In the genomic region with DNA sequence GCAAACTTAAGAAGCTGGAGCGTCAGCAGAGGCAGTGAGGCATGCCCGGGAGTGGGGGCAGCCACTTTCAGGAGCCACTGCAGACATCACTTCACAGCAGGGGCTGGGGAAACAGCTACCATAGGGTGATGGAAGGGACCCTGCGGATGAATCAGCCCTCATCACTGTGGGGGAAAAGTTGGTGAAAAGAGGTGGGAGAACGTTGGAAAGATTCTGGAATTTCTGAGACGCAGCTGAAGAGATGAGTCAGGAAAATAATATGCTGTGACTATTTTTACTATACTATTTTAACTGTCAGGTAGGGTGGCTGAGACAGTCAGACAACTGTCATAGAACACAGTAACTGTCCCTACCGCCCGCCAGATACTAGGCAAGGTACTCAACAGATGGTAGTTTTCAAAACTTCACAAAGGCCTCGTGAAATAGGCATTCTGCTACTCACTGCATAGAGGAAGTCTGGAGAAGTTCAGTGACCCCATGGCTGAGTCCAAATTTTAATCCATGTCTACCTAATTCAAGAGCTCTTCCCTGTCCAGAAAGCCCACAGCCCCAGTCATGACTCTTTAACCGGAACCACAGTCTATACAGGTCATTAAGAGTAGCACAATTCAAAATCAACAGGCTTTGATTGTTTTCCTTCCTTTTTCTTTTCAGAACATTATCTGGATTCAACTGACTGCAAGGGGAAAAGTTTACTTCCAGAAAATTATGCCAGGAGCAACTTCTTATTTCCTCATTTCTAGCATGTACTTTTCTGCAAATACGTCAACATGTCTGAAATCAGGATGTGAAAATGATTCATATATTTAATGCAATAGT, we compare ENCODE assay signal across 12 cellular contexts. TPM values are rescaled to one million over a fixed set of nuclear protein-coding genes. Genes with fewer than 3 reads are reported as not detected.
A peak's percentile ranks its signal among the peaks of the same experiment; 100 is the strongest.
DNase-seq lines count a peak whose midpoint lies in the region; ATAC-seq and TF ChIP-seq lines count a peak whose summit lies in the region.
"Had no signal": no experiment of that assay in that cellular context is flagged by ENCODE, and none has a peak within 500 bp of the region (broad histone marks: within the 10 kb centered on the region; RNA-seq: fewer than 3 reads in every experiment).

No MANE protein-coding gene starts in this region.

- no peaks in the 10 kb centered on the region for H4K20me1 ChIP-seq in H9 (ENCODE audit: control insufficient read depth, insufficient read depth, insufficient read length)

- H2BK12ac ChIP-seq in H9 (ENCODE audit: insufficient read length, low read depth, low read length) = no peak overlapping the region

- no peak overlapping the region for H3K4me3 ChIP-seq in skeletal muscle cell (ENCODE audit: low read depth, low read length)

- no peak overlapping the region for H2AK5ac ChIP-seq in H9 (ENCODE audit: insufficient read length, low read length)

- H4K8ac ChIP-seq in H9 (replicated peaks; ENCODE audit: insufficient read length, low read depth, low read length) = no peak overlapping the region

- no peak overlapping the region for H2BK20ac ChIP-seq in H9 (ENCODE audit: low read depth, low read length, poor library complexity, severe bottlenecking)

- no peak overlapping the region; the same call in 1 of the 2 replicates for H3K14ac ChIP-seq in H9 (ENCODE audit: insufficient read depth, low read length)

- TF ChIP-seq CTCF in H9 (conservative IDR thresholded peaks at IDR 0.05) (no peak), WTC11 (IDR thresholded peaks at IDR 0.05) (no peak)

- H2BK15ac ChIP-seq in H9 (ENCODE audit: low read depth, low read length) = no peak overlapping the region

- H3K27ac Mint-ChIP-seq in H9 (peak overlapping the region in 2 of 3 experiments; percentile 86 to 91; a peak in 1 of 7 replicates), WTC11 (peak overlapping the region; percentile 83; the same call in 1 of the 2 replicates)
- H3K27ac Mint-ChIP-seq in T-helper 2 cell treated with Interferon-gamma antibody and Interleukin-4, amounts not matched to agents 5 μg/mL and 100 μg/mL, for 36 hours = no peak overlapping the region
- H3K27ac Mint-ChIP-seq: CD8-positive, alpha-beta memory T cell had no signal

- H3K27ac ChIP-seq in H9 (ENCODE audit: insufficient read length, low read depth, low read length) = no peak overlapping the region
- H3K27ac ChIP-seq: RWPE1 had no signal

- no CpG with 5 or more reads among the region's 10 CpGs for WGBS in H9 (ENCODE audit: extremely low coverage, insufficient read length, low lambda C conversion rate)

- no peak for DNase-seq in H9
- DNase-seq in WTC11 (ENCODE audit: low spot score) = no peak
- DNase-seq in iPS-NIHi7 (ENCODE audit: extremely low spot score) = peak; percentile 20
- peak; percentile 53 for DNase-seq in skeletal muscle cell (ENCODE audit: low read depth)
- DNase-seq in globus pallidus (ENCODE audit: low spot score) = no peak
- no peak for DNase-seq in T-helper 2 cell treated with Interferon-gamma antibody and Interleukin-4, amounts not matched to agents 5 μg/mL and 100 μg/mL, for 36 hours (ENCODE audit: low spot score)
- DNase-seq in OCI-M1 (lab: John Stamatoyannopoulos, UW) = no peak
- DNase-seq: CD8-positive, alpha-beta memory T cell; cerebellar nuclear complex; stimulated activated naive CD4-positive, alpha-beta T cell treated with Interleukin-2 at 50 U/mL for 16 hours had no signal

- H3K4me2 ChIP-seq in H9 (ENCODE audit: insufficient read depth, insufficient read length, low read length) = no peak overlapping the region

- H3K4ac ChIP-seq in H9 (ENCODE audit: low read depth, low read length) = no peak overlapping the region

- no peak overlapping the region for H3T11ph ChIP-seq in H9 (ENCODE audit: low read length)

- H4K5ac ChIP-seq in H9 (ENCODE audit: insufficient read length, low read depth, low read length) = no peak overlapping the region

- ATAC-seq in WTC11 (no peak), GM21737 (IDR thresholded peaks at IDR 0.05; ENCODE audit: unreplicated experiment) (no peak)

- no peak overlapping the region for H2BK120ac ChIP-seq in H9 (ENCODE audit: low read depth, low read length, poor library complexity, severe bottlenecking)

- H3K79me1 ChIP-seq in H9 (ENCODE audit: insufficient read depth, low read depth, low read length, poor library complexity, severe bottlenecking) = no peaks in the 10 kb centered on the region

- no peak overlapping the region for H3K18ac ChIP-seq in H9 (ENCODE audit: insufficient read length, low read depth, low read length)

- no peak overlapping the region for H3K56ac ChIP-seq in H9 (ENCODE audit: insufficient read length, low read depth, low read length)

- no peaks in the 10 kb centered on the region for H3K27me3 ChIP-seq in H9 (ENCODE audit: insufficient read depth, low read length)

- H3K9me3 Mint-ChIP-seq in H9 = no peaks in the 10 kb centered on the region
- H3K9me3 Mint-ChIP-seq in WTC11 = no peaks in the 10 kb centered on the region
- H3K9me3 Mint-ChIP-seq in T-helper 2 cell treated with Interferon-gamma antibody and Interleukin-4, amounts not matched to agents 5 μg/mL and 100 μg/mL, for 36 hours = no peaks in the 10 kb centered on the region

- no peak overlapping the region for H4K91ac ChIP-seq in H9 (ENCODE audit: insufficient read length, low read depth, low read length)

- no peak overlapping the region for H2AFZ ChIP-seq in H9 (ENCODE audit: low read length)

- H3K4me1 ChIP-seq in H9 (ENCODE audit: insufficient read depth, low read length) = peaks cover 5% of the 10 kb centered on the region; the same call in 1 of the 2 replicates

- H2BK5ac ChIP-seq in H9 (ENCODE audit: insufficient read length, low read length) = no peak overlapping the region

- H3K27me3 Mint-ChIP-seq in H9 (ENCODE audit: low read depth) (no peaks in the 10 kb centered on the region), WTC11 (ENCODE audit: low read depth) (no peaks in the 10 kb centered on the region)
- H3K27me3 Mint-ChIP-seq in T-helper 2 cell treated with Interferon-gamma antibody and Interleukin-4, amounts not matched to agents 5 μg/mL and 100 μg/mL, for 36 hours (ENCODE audit: low read depth) = peaks cover 1% of the 10 kb centered on the region

- no peaks in the 10 kb centered on the region for H3K79me2 ChIP-seq in H9 (ENCODE audit: insufficient read depth, low read length)

- H3K36me3 Mint-ChIP-seq in H9 (ENCODE audit: insufficient read depth in 1 of 3, low read depth in 3 of 3) = no peaks in the 10 kb centered on the region
- H3K36me3 Mint-ChIP-seq in WTC11 = no peaks in the 10 kb centered on the region
- H3K36me3 Mint-ChIP-seq in T-helper 2 cell treated with Interferon-gamma antibody and Interleukin-4, amounts not matched to agents 5 μg/mL and 100 μg/mL, for 36 hours (ENCODE audit: low read depth) = no peaks in the 10 kb centered on the region
- H3K36me3 Mint-ChIP-seq: CD8-positive, alpha-beta memory T cell had no signal

- H3K9me3 ChIP-seq in H9 (ENCODE audit: control insufficient read depth, low read depth, low read length) = no peaks in the 10 kb centered on the region

- H3K4me3 Mint-ChIP-seq in H9 (no peak overlapping the region), WTC11 (no peak overlapping the region)
- no peak overlapping the region for H3K4me3 Mint-ChIP-seq in T-helper 2 cell treated with Interferon-gamma antibody and Interleukin-4, amounts not matched to agents 5 μg/mL and 100 μg/mL, for 36 hours
- H3K4me3 Mint-ChIP-seq: CD8-positive, alpha-beta memory T cell had no signal

- H3K23ac ChIP-seq in H9 (ENCODE audit: insufficient read length, low read depth, low read length) = no peak overlapping the region

- POLR2A ChIA-PET in WTC11 (lab: Charles Lee) = no interaction called here

- CTCF ChIA-PET in WTC11 (lab: Charles Lee) = interaction anchor here (1.0 to 1.2 kb wide), 2 partner anchors 36 to 39 kb away, joined by 3 to 5 read pairs; no protein-coding TSS in a partner anchor

- no peaks in the 10 kb centered on the region for H3K23me2 ChIP-seq in H9 (ENCODE audit: insufficient read length, low read depth, low read length, poor library complexity, severe bottlenecking)

- no peak overlapping the region for H3K9ac ChIP-seq in H9 (ENCODE audit: extremely low read depth, insufficient read length, low read length)

- H3K4me1 Mint-ChIP-seq in H9 (peaks cover 42 to 44% of the 10 kb centered on the region in 2 experiments), WTC11 (peaks cover 54% of the 10 kb centered on the region)
- no peaks in the 10 kb centered on the region for H3K4me1 Mint-ChIP-seq in T-helper 2 cell treated with Interferon-gamma antibody and Interleukin-4, amounts not matched to agents 5 μg/mL and 100 μg/mL, for 36 hours (ENCODE audit: low read depth)
- H3K4me1 Mint-ChIP-seq: CD8-positive, alpha-beta memory T cell had no signal

TF ChIP-seq in WTC11, 78 proteins besides CTCF, POLR2A, EP300 and RAD21 (continues in another document):
- TF ChIP-seq ZNF232 (CRISPR knock-in tag; IDR thresholded peaks at IDR 0.05) = no peak
- TF ChIP-seq, protein P1, sequence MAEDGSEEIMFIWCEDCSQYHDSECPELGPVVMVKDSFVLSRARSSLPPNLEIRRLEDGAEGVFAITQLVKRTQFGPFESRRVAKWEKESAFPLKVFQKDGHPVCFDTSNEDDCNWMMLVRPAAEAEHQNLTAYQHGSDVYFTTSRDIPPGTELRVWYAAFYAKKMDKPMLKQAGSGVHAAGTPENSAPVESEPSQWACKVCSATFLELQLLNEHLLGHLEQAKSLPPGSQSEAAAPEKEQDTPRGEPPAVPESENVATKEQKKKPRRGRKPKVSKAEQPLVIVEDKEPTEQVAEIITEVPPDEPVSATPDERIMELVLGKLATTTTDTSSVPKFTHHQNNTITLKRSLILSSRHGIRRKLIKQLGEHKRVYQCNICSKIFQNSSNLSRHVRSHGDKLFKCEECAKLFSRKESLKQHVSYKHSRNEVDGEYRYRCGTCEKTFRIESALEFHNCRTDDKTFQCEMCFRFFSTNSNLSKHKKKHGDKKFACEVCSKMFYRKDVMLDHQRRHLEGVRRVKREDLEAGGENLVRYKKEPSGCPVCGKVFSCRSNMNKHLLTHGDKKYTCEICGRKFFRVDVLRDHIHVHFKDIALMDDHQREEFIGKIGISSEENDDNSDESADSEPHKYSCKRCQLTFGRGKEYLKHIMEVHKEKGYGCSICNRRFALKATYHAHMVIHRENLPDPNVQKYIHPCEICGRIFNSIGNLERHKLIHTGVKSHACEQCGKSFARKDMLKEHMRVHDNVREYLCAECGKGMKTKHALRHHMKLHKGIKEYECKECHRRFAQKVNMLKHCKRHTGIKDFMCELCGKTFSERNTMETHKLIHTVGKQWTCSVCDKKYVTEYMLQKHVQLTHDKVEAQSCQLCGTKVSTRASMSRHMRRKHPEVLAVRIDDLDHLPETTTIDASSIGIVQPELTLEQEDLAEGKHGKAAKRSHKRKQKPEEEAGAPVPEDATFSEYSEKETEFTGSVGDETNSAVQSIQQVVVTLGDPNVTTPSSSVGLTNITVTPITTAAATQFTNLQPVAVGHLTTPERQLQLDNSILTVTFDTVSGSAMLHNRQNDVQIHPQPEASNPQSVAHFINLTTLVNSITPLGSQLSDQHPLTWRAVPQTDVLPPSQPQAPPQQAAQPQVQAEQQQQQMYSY (CRISPR knock-in tag; IDR thresholded peaks at IDR 0.05) = no peak

RNA-seq across cellular contexts. Expression of a gene that starts 39.3 kb away (rescaled TPM):
- total RNA-seq in H9 (2021) (14.3 and 16.1 TPM in 2 replicates), WTC11 (2021) (20.1 to 20.6 TPM (median 20.1 TPM) in 3 replicates)

Comparison
In these comparisons a context has a peak if more than half of its experiments do, and no peak if none do; other contexts are left out.
1. DNase-seq: peak in iPS-NIHi7 (single experiment) and skeletal muscle cell (single experiment); none in H9 (single experiment), WTC11 (single experiment), globus pallidus (single experiment), T-helper 2 cell treated with Interferon-gamma antibody and Interleukin-4, amounts not matched to agents 5 μg/mL and 100 μg/mL, for 36 hours (single experiment) and OCI-M1 (single experiment).